11 cellular contexts compared by ENCODE assay signal in genomic region chr13:44768233-44768632, GRCh38.
DNase-seq lines count a peak whose midpoint lies in the region; ATAC-seq and TF ChIP-seq lines count a peak whose summit lies in the region.
"Had no signal": no experiment of that assay in that cellular context is flagged by ENCODE, and none has a peak within 500 bp of the region (broad histone marks: within the 10 kb centered on the region; RNA-seq: fewer than 3 reads in every experiment).

No MANE protein-coding gene starts in this region.

- H3K9me3 ChIP-seq in gastrocnemius medialis = no peaks in the 10 kb centered on the region
- H3K9me3 ChIP-seq: ascending aorta had no signal

- TF ChIP-seq CTCF in gastrocnemius medialis (IDR thresholded peaks at IDR 0.05 in 4 of 5, conservative IDR thresholded peaks at IDR 0.05 in 1 of 5) = no peak

- no peak overlapping the region for H3K4me3 ChIP-seq in gastrocnemius medialis
- H3K4me3 ChIP-seq: ascending aorta had no signal

- TF ChIP-seq POLR2A in gastrocnemius medialis (IDR thresholded peaks at IDR 0.05) = no peak

- in situ Hi-C loops in gastrocnemius medialis (cut with MboI; ENCODE audit: low sequenced_read_pairs in 4 of 4) = no loop called here

- DNase-seq in activated CD4-positive, CD25-positive, alpha-beta regulatory T cell (lab: John Stamatoyannopoulos, UW) = no peak
- peak; percentile 15 for DNase-seq in activated T-helper 9 cell treated with anti-CD3 and anti-CD28 coated beads, Interleukin-2, amount 50 U/mL, for 16 hours (ENCODE audit: low read depth)
- DNase-seq in stimulated activated CD8-positive, alpha-beta memory T cell treated with anti-CD3 and anti-CD28 coated beads, Interleukin-4, amount 100 ng/mL, for 48 hours = peak; percentile 39
- DNase-seq in NCI-H1092 (lab: John Stamatoyannopoulos, UW) = no peak
- DNase-seq in gastrocnemius medialis = no peak
- DNase-seq in NOMO-1 treated with dmso at 0.1 percent for 144 hours (lab: John Stamatoyannopoulos, UW; ENCODE audit: unreplicated experiment) = no peak
- DNase-seq: NCI-H2029 had no signal

- peaks cover 9 to 10% of the 10 kb centered on the region in 2 donors for H3K4me1 ChIP-seq in gastrocnemius medialis

- no peak overlapping the region for H3K27ac ChIP-seq in gastrocnemius medialis
- H3K27ac ChIP-seq: 22Rv1 had no signal

- no peaks in the 10 kb centered on the region for H3K27me3 ChIP-seq in gastrocnemius medialis
- H3K27me3 ChIP-seq: ascending aorta had no signal

- intact Hi-C loops in gastrocnemius medialis (cut with DNase I; ENCODE audit: low total_unique reads) = loop anchor here (10.0 kb wide), 1 partner anchor 283 kb away; no protein-coding TSS in a partner anchor

- peak; percentile 45 to 52 for ATAC-seq in activated CD4-positive, CD25-positive, alpha-beta regulatory T cell treated with anti-CD3 and anti-CD28 coated beads, Interleukin-2, amount 50 U/mL, for 24 hours
- ATAC-seq in HG03066 (IDR thresholded peaks at IDR 0.05; ENCODE audit: low read depth, unreplicated experiment) = peak; percentile 55
- ATAC-seq in gastrocnemius medialis = no peak

- no peaks in the 10 kb centered on the region for H3K36me3 ChIP-seq in gastrocnemius medialis
- H3K36me3 ChIP-seq: ascending aorta had no signal

Comparison
In these comparisons a context has a peak if more than half of its experiments do, and no peak if none do; other contexts are left out.
1. ATAC-seq: peak in activated CD4-positive, CD25-positive, alpha-beta regulatory T cell treated with anti-CD3 and anti-CD28 coated beads, Interleukin-2, amount 50 U/mL, for 24 hours (2 of 2) and HG03066 (single experiment); none in gastrocnemius medialis (0 of 2).
2. DNase-seq: peak in activated T-helper 9 cell treated with anti-CD3 and anti-CD28 coated beads, Interleukin-2, amount 50 U/mL, for 16 hours (single experiment) and stimulated activated CD8-positive, alpha-beta memory T cell treated with anti-CD3 and anti-CD28 coated beads, Interleukin-4, amount 100 ng/mL, for 48 hours (single experiment); none in activated CD4-positive, CD25-positive, alpha-beta regulatory T cell (0 of 4), NCI-H1092 (single experiment), gastrocnemius medialis (0 of 2) and NOMO-1 treated with dmso at 0.1 percent for 144 hours (single experiment).